Comparison of ENCODE assay signal across 12 cellular contexts in genomic region chr7:1670894-1671875, GRCh38. TPM values are rescaled to one million over a fixed set of nuclear protein-coding genes. Genes with fewer than 3 reads are reported as not detected.
DNase-seq lines count a peak whose midpoint lies in the region; ATAC-seq and TF ChIP-seq lines count a peak whose summit lies in the region.
"Had no signal": no experiment of that assay in that cellular context is flagged by ENCODE, and none has a peak within 500 bp of the region (broad histone marks: within the 10 kb centered on the region; RNA-seq: fewer than 3 reads in every experiment).

No MANE protein-coding gene starts in this region.

- POLR2A ChIA-PET in CD4-positive, alpha-beta memory T cell (lab: Charles Lee; ENCODE audit: partially characterized antibody), result no interaction called here

- intact Hi-C loops in CD4-positive, alpha-beta memory T cell (cut with micrococcal nuclease), result no loop called here
- intact Hi-C loops in right cardiac atrium (cut with DNase I), result no loop called here

- WGBS in right cardiac atrium, result 46% methylated on average over 28 of the region's 28 CpGs

- no peak overlapping the region for H3K27ac Mint-ChIP-seq in CD4-positive, alpha-beta memory T cell

- H3K4me3 ChIP-seq in CD4-positive, alpha-beta memory T cell (ENCODE audit: low read length in 2 of 2), result no peak overlapping the region
- no peak overlapping the region for H3K4me3 ChIP-seq in RWPE2 (ENCODE audit: severe bottlenecking)
- H3K4me3 ChIP-seq in right cardiac atrium (ENCODE audit: low read length), result peak overlapping the region; percentile 55
- H3K4me3 ChIP-seq in osteoblast (ENCODE audit: insufficient read depth, low read length), result no peak overlapping the region

- no peaks in the 10 kb centered on the region for H3K9me3 ChIP-seq in CD4-positive, alpha-beta memory T cell (ENCODE audit: control insufficient read depth in 1 of 2, low read length in 2 of 2)
- H3K9me3 ChIP-seq in RWPE2 (ENCODE audit: severe bottlenecking), result no peaks in the 10 kb centered on the region
- no peaks in the 10 kb centered on the region for H3K9me3 ChIP-seq in right cardiac atrium (ENCODE audit: control insufficient read depth, low read length)
- H3K9me3 ChIP-seq in osteoblast (ENCODE audit: low read depth, low read length), result no peaks in the 10 kb centered on the region

- peaks cover 13% of the 10 kb centered on the region for H3K4me1 ChIP-seq in CD4-positive, alpha-beta memory T cell (ENCODE audit: insufficient read depth, low read length)
- H3K4me1 ChIP-seq in RWPE2 (ENCODE audit: insufficient read depth, poor library complexity, severe bottlenecking) (no peaks in the 10 kb centered on the region), right cardiac atrium (ENCODE audit: control insufficient read depth, insufficient read depth, low read length) (no peaks in the 10 kb centered on the region), osteoblast (ENCODE audit: insufficient read depth, low read length) (no peaks in the 10 kb centered on the region)
- H3K4me1 ChIP-seq: parathyroid adenoma had no signal

- no peak overlapping the region for H3K4me2 ChIP-seq in osteoblast (ENCODE audit: insufficient read depth, low read length)

- no peaks in the 10 kb centered on the region for H3K36me3 ChIP-seq in CD4-positive, alpha-beta memory T cell (ENCODE audit: insufficient read depth, low read length)
- H3K36me3 ChIP-seq in RWPE2 (ENCODE audit: low read depth), result no peaks in the 10 kb centered on the region
- no peaks in the 10 kb centered on the region for H3K36me3 ChIP-seq in osteoblast (ENCODE audit: insufficient read depth, low read length)

- CTCF ChIA-PET in CD4-positive, alpha-beta memory T cell (lab: Charles Lee; ENCODE audit: partially characterized antibody), result no interaction called here

- no peaks in the 10 kb centered on the region for H3K36me3 Mint-ChIP-seq in CD4-positive, alpha-beta memory T cell

- ATAC-seq in RWPE2 (ENCODE audit: low read depth) (no peak), right cardiac atrium (no peak), GM18519 (IDR thresholded peaks at IDR 0.05; ENCODE audit: low FRiP score, unreplicated experiment) (no peak)

- no peak for DNase-seq in CD4-positive, alpha-beta memory T cell
- DNase-seq in RWPE2 (ENCODE audit: low spot score) (peak; percentile 49), right cardiac atrium (peak in 2 of 3 donors; percentile 4 to 38), osteoblast (ENCODE audit: insufficient read length, low spot score, missing footprints) (peak; percentile 89), OCI-M1 (lab: John Stamatoyannopoulos, UW) (no peak), globus pallidus (ENCODE audit: low spot score) (no peak)
- no peak for DNase-seq in stimulated activated CD4-positive, alpha-beta T cell treated with anti-CD3 and anti-CD28 coated beads, Interleukin-2, amount 100 ng/mL, for 24 hours
- DNase-seq: central memory CD4-positive, alpha-beta T cell; HCEC 1CT; NCI-H146 had no signal

- no peak overlapping the region for H2AFZ ChIP-seq in osteoblast (ENCODE audit: low read length)
- H2AFZ ChIP-seq: parathyroid adenoma had no signal

- H3K4me3 Mint-ChIP-seq in CD4-positive, alpha-beta memory T cell, result peak overlapping the region in 5 of 8 donors; percentile 30 to 41 (median 38)

- H3K27me3 ChIP-seq in CD4-positive, alpha-beta memory T cell (ENCODE audit: insufficient read depth, low read length), result peaks cover 20% of the 10 kb centered on the region
- peaks cover 57% of the 10 kb centered on the region for H3K27me3 ChIP-seq in RWPE2 (ENCODE audit: insufficient read depth, poor library complexity, severe bottlenecking)
- no peaks in the 10 kb centered on the region for H3K27me3 ChIP-seq in right cardiac atrium (ENCODE audit: control insufficient read depth, insufficient read depth)
- H3K27me3 ChIP-seq in osteoblast (ENCODE audit: insufficient read depth, low read length), result peaks cover 11% of the 10 kb centered on the region

- H3K79me2 ChIP-seq in osteoblast (ENCODE audit: insufficient read depth, low read length), result peaks cover 4% of the 10 kb centered on the region
- H3K79me2 ChIP-seq: parathyroid adenoma had no signal

- H3K9me3 Mint-ChIP-seq in CD4-positive, alpha-beta memory T cell, result peaks cover 0 to 3% (median 0%) of the 10 kb centered on the region in 8 donors

- no peak overlapping the region for H3K27ac ChIP-seq in CD4-positive, alpha-beta memory T cell (ENCODE audit: low read depth, low read length)
- H3K27ac ChIP-seq in RWPE2 (ENCODE audit: poor library complexity, severe bottlenecking), result no peak overlapping the region
- no peak overlapping the region for H3K27ac ChIP-seq in right cardiac atrium (ENCODE audit: low read length)
- no peak overlapping the region for H3K27ac ChIP-seq in osteoblast (ENCODE audit: low read depth, low read length)
- H3K27ac ChIP-seq: parathyroid adenoma had no signal

- no peak for TF ChIP-seq CTCF in RWPE2 (IDR thresholded peaks at IDR 0.05; ENCODE audit: poor library complexity, severe bottlenecking)
- no peak for TF ChIP-seq CTCF in osteoblast (IDR thresholded peaks at IDR 0.05; ENCODE audit: extremely low read depth, low read depth, low read length)

- H3K4me1 Mint-ChIP-seq in CD4-positive, alpha-beta memory T cell, result peaks cover 2 to 18% (median 6%) of the 10 kb centered on the region in 4 donors

- no peaks in the 10 kb centered on the region for H4K20me1 ChIP-seq in osteoblast (ENCODE audit: insufficient read depth, low read length)

- H3K27me3 Mint-ChIP-seq in CD4-positive, alpha-beta memory T cell, result peaks cover 17 to 19% of the 10 kb centered on the region in 2 donors

RNA-seq across cellular contexts. Expression of gene ELFN1, which starts 1.1 kb away (rescaled TPM):
- under 1 TPM in 1 of 2 experiments, not detected in 1; 0.12 TPM for total RNA-seq in CD4-positive, alpha-beta memory T cell
- polyA plus RNA-seq in CD4-positive, alpha-beta memory T cell, result not detected
- total RNA-seq in right cardiac atrium (10 to 100 TPM; 11.8 to 13.7 (median 13.0) TPM), osteoblast (12.7 and 14.1 TPM in 2 replicates)
- 9.1 TPM for polyA plus RNA-seq in right cardiac atrium

Comparison
In these comparisons a context has a peak if more than half of its experiments do, and no peak if none do; other contexts are left out.
1. DNase-seq: peak in RWPE2 (single experiment), right cardiac atrium (2 of 3) and osteoblast (single experiment); none in CD4-positive, alpha-beta memory T cell (0 of 5), OCI-M1 (single experiment), globus pallidus (single experiment) and stimulated activated CD4-positive, alpha-beta T cell treated with anti-CD3 and anti-CD28 coated beads, Interleukin-2, amount 100 ng/mL, for 24 hours (0 of 2).
2. RNA of gene ELFN1, which starts 1.1 kb away (total RNA-seq): 11.8 to 13.7 TPM in right cardiac atrium and 12.7 to 14.1 TPM in osteoblast; 0.12 TPM in CD4-positive, alpha-beta memory T cell; every median in the first group is over 10 times any median in the second.